8 cellular contexts compared by ENCODE assay signal in genomic region chr12:51368640-51369517, GRCh38. TPM values are rescaled to one million over a fixed set of nuclear protein-coding genes. Genes with fewer than 3 reads are reported as not detected.
DNase-seq lines count a peak whose midpoint lies in the region; ATAC-seq lines count a peak whose summit lies in the region.

No MANE protein-coding gene starts in this region.

- H3K27me3 Mint-ChIP-seq in CD8-positive, alpha-beta memory T cell = peaks cover 0 to 3% of the 10 kb centered on the region in 2 donors
- no peaks in the 10 kb centered on the region for H3K27me3 Mint-ChIP-seq in activated naive CD4-positive, alpha-beta T cell treated with anti-CD3 and anti-CD28 coated beads for 36 hours (ENCODE audit: low read depth)
- H3K27me3 Mint-ChIP-seq in memory B cell = no peaks in the 10 kb centered on the region

- CTCF ChIA-PET in CD8-positive, alpha-beta memory T cell (lab: Charles Lee) = interaction anchor here (0.8 to 2.1 kb wide), 10 partner anchors 9 to 164 kb away, joined by 3 to 7 read pairs (median 4); no protein-coding TSS in a partner anchor
- CTCF ChIA-PET in activated naive CD4-positive, alpha-beta T cell treated with anti-CD3 and anti-CD28 coated beads for 36 hours (lab: Charles Lee) = interaction anchor here (0.6 to 1.3 kb wide), 5 partner anchors 14 to 50 kb away, joined by 3 to 4 read pairs (median 3); no protein-coding TSS in a partner anchor

- ATAC-seq in GM19438 (IDR thresholded peaks at IDR 0.05; ENCODE audit: low read depth, unreplicated experiment) (peak; percentile 99), HG03469 (IDR thresholded peaks at IDR 0.05; ENCODE audit: unreplicated experiment) (peak; percentile 92), memory B cell (ENCODE audit: low read depth) (peak; percentile 93)

- peak overlapping the region; percentile 62 to 85 (median 79) for H3K4me3 Mint-ChIP-seq in CD8-positive, alpha-beta memory T cell
- peak overlapping the region; percentile 37 for H3K4me3 Mint-ChIP-seq in activated naive CD4-positive, alpha-beta T cell treated with anti-CD3 and anti-CD28 coated beads for 36 hours
- H3K4me3 Mint-ChIP-seq in memory B cell = peak overlapping the region; percentile 50

- peak overlapping the region; percentile 4 for H3K27ac ChIP-seq in CD8-positive, alpha-beta memory T cell (ENCODE audit: low read depth, low read length)

- H3K27me3 ChIP-seq in CD8-positive, alpha-beta memory T cell (ENCODE audit: insufficient read depth, low read length, poor library complexity, severe bottlenecking) = no peaks in the 10 kb centered on the region

- peak overlapping the region; percentile 40 to 100 (median 96) for H3K27ac Mint-ChIP-seq in CD8-positive, alpha-beta memory T cell
- peak overlapping the region; percentile 86 for H3K27ac Mint-ChIP-seq in activated naive CD4-positive, alpha-beta T cell treated with anti-CD3 and anti-CD28 coated beads for 36 hours
- H3K27ac Mint-ChIP-seq in memory B cell = peak overlapping the region; percentile 86

- POLR2A ChIA-PET in CD8-positive, alpha-beta memory T cell (lab: Charles Lee) = interaction anchor here (0.6 to 2.8 kb wide), 11 partner anchors 15 to 609 kb away, joined by 3 to 31 read pairs (median 3); partner anchors contain the start of genes CSRNP2, DAZAP2, GALNT6 and POU6F1

- H3K36me3 Mint-ChIP-seq in CD8-positive, alpha-beta memory T cell = peaks cover 3 to 26% (median 9%) of the 10 kb centered on the region in 3 donors
- H3K36me3 Mint-ChIP-seq in activated naive CD4-positive, alpha-beta T cell treated with anti-CD3 and anti-CD28 coated beads for 36 hours (ENCODE audit: low read depth) = peaks cover 6% of the 10 kb centered on the region
- H3K36me3 Mint-ChIP-seq in memory B cell = peaks cover 8% of the 10 kb centered on the region

- peaks cover 29 to 56% (median 42%) of the 10 kb centered on the region in 3 donors for H3K4me1 Mint-ChIP-seq in CD8-positive, alpha-beta memory T cell
- peaks cover 41% of the 10 kb centered on the region for H3K4me1 Mint-ChIP-seq in activated naive CD4-positive, alpha-beta T cell treated with anti-CD3 and anti-CD28 coated beads for 36 hours (ENCODE audit: low read depth)
- peaks cover 30% of the 10 kb centered on the region for H3K4me1 Mint-ChIP-seq in memory B cell

- peak; percentile 79 to 96 (median 94) for DNase-seq in CD8-positive, alpha-beta memory T cell
- DNase-seq in SW480 (ENCODE audit: low spot score) = peak; percentile 82
- peak; percentile 97 for DNase-seq in activated naive CD4-positive, alpha-beta T cell treated with anti-CD3 and anti-CD28 coated beads for 36 hours
- peak; percentile 84 to 92 for DNase-seq in memory B cell (ENCODE audit: low spot score in 2 of 2)
- peak; percentile 73 to 86 for DNase-seq in stimulated activated CD8-positive, alpha-beta memory T cell treated with anti-CD3 and anti-CD28 coated beads, Interleukin-7, amount 100 ng/mL, for 48 hours (ENCODE audit: extremely low read depth in 1 of 2, low read depth in 1 of 2)
- DNase-seq in cerebellar cortex (ENCODE audit: low spot score) = no peak

- no peaks in the 10 kb centered on the region for H3K36me3 ChIP-seq in CD8-positive, alpha-beta memory T cell (ENCODE audit: insufficient read depth, low read length)

- H3K9me3 ChIP-seq in CD8-positive, alpha-beta memory T cell (ENCODE audit: low read length) = no peaks in the 10 kb centered on the region

- peaks cover 32% of the 10 kb centered on the region for H3K4me1 ChIP-seq in CD8-positive, alpha-beta memory T cell (ENCODE audit: insufficient read depth, low read length)

- no peaks in the 10 kb centered on the region for H3K9me3 Mint-ChIP-seq in CD8-positive, alpha-beta memory T cell
- no peaks in the 10 kb centered on the region for H3K9me3 Mint-ChIP-seq in activated naive CD4-positive, alpha-beta T cell treated with anti-CD3 and anti-CD28 coated beads for 36 hours
- no peaks in the 10 kb centered on the region for H3K9me3 Mint-ChIP-seq in memory B cell

- intact Hi-C loops in activated naive CD4-positive, alpha-beta T cell treated with anti-CD3 and anti-CD28 coated beads for 36 hours (cut with micrococcal nuclease) = loop anchor here (1.0 to 5.0 kb wide), 10 partner anchors 12 to 852 kb away; no protein-coding TSS in a partner anchor

- H3K4me3 ChIP-seq in CD8-positive, alpha-beta memory T cell (ENCODE audit: low read length) = peak overlapping the region; percentile 62

RNA-seq across cellular contexts. Expression of gene GALNT6, which starts 22.3 kb away (rescaled TPM):
- 10 to 100 TPM; 13.5 to 15.6 TPM for total RNA-seq in CD8-positive, alpha-beta memory T cell
- polyA plus RNA-seq in CD8-positive, alpha-beta memory T cell = 13.3 TPM
- 1 to 10 TPM; 5.1 to 5.4 TPM for total RNA-seq in activated naive CD4-positive, alpha-beta T cell treated with anti-CD3 and anti-CD28 coated beads for 36 hours

RNA-seq across cellular contexts. Expression of gene CELA1, which starts 22.4 kb away (rescaled TPM):
- total RNA-seq in CD8-positive, alpha-beta memory T cell = not detected
- polyA plus RNA-seq in CD8-positive, alpha-beta memory T cell = 0.71 TPM
- total RNA-seq in activated naive CD4-positive, alpha-beta T cell treated with anti-CD3 and anti-CD28 coated beads for 36 hours = under 1 TPM in 1 of 2 experiments, not detected in 1; 0.29 TPM

RNA-seq across cellular contexts. Expression of gene BIN2, which starts 44.9 kb away (rescaled TPM):
- total RNA-seq in CD8-positive, alpha-beta memory T cell = 10 to 100 TPM; 55.9 to 57.3 TPM
- polyA plus RNA-seq in CD8-positive, alpha-beta memory T cell = 366 TPM
- total RNA-seq in activated naive CD4-positive, alpha-beta T cell treated with anti-CD3 and anti-CD28 coated beads for 36 hours = 10 to 100 TPM; 32.9 to 33.8 TPM

RNA-seq across cellular contexts. Expression of gene SLC4A8, which starts 55.8 kb away (rescaled TPM):
- total RNA-seq in CD8-positive, alpha-beta memory T cell = 1 to 10 TPM; 2.0 to 2.2 TPM
- 0.64 TPM for polyA plus RNA-seq in CD8-positive, alpha-beta memory T cell
- total RNA-seq in activated naive CD4-positive, alpha-beta T cell treated with anti-CD3 and anti-CD28 coated beads for 36 hours = 1 to 10 TPM in 1 of 2 experiments, under 1 TPM in 1; 0.89 to 1.8 TPM
